In the genomic region with DNA sequence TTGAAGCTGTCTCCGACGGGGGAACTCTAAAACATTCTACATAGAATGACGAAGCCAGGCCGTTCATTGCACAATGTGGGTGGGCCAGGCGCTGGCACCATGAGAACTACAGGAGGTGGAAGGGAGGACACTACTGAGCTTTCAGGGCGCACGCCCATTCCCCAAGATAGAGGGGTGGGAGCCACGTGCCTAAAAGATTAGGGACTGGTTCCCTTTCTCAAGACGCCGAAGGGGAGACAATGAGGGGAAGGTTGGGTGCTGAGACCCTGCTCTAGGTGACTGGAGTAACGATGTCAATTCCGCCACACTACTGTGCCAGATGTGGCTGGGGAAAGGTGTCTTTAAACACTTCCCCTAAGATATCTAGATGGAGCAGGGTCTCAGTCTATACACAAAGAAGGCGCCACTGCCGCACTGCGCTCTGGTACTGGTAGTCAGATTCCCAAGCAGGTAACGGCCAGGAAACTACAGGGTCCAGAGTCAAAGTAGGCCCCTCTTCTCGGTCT, we compare ENCODE assay signal across 8 cellular contexts. TPM values are rescaled to one million over a fixed set of nuclear protein-coding genes. Genes with fewer than 3 reads are reported as not detected.
A peak's percentile ranks its signal among the peaks of the same experiment; 100 is the strongest.
DNase-seq lines count a peak whose midpoint lies in the region; ATAC-seq, FAIRE-seq and TF ChIP-seq lines count a peak whose summit lies in the region.

No MANE protein-coding gene starts in this region.

- no peak overlapping the region for H2BK15ac ChIP-seq in H1 (ENCODE audit: low read length)

- H3K27ac ChIP-seq in Peyer's patch (peak overlapping the region; percentile 96 to 99 (median 98)), H1 (ENCODE audit: low read depth, low read length) (peak overlapping the region; percentile 100), urinary bladder (ENCODE audit: low read depth) (peak overlapping the region; percentile 53)

- intact Hi-C loops in mucosa of descending colon (cut with DNase I, micrococcal nuclease): no loop called here

- H3K4me2 ChIP-seq in H1 (ENCODE audit: insufficient read depth in 1 of 2, low read depth in 2 of 2, low read length in 2 of 2): peak overlapping the region; percentile 62 to 75

- peak overlapping the region; percentile 89 for H3K18ac ChIP-seq in H1 (ENCODE audit: extremely low read depth, low read length)

- no peak overlapping the region for H2BK20ac ChIP-seq in H1 (ENCODE audit: low read length)

- H3K36me3 ChIP-seq in Peyer's patch (no peaks in the 10 kb centered on the region), H1 (ENCODE audit: control insufficient read depth in 2 of 4, insufficient read depth in 4 of 4, low read length in 3 of 4) (peaks cover 0 to 12% (median 2%) of the 10 kb centered on the region in 4 experiments; a peak in 2 of 8 replicates), mucosa of descending colon (ENCODE audit: low read depth) (no peaks in the 10 kb centered on the region), urinary bladder (ENCODE audit: insufficient read depth) (no peaks in the 10 kb centered on the region)

- no peak overlapping the region for H3K14ac ChIP-seq in H1 (ENCODE audit: insufficient read length)

- peaks cover 50 to 52% of the 10 kb centered on the region in 2 experiments for H3K79me2 ChIP-seq in H1 (ENCODE audit: control insufficient read depth in 1 of 2, insufficient read depth in 2 of 2, low read length in 2 of 2)

- H4K5ac ChIP-seq in H1 (ENCODE audit: insufficient read length, low read depth, low read length): peak overlapping the region; percentile 74

- POLR2A ChIA-PET in H1 (lab: Charles Lee; ENCODE audit: partially characterized antibody): interaction anchor here (0.6 to 6.0 kb wide), 22 partner anchors 8 to 608 kb away, joined by 3 to 68 read pairs (median 5); a partner anchor contains a TSS

- H4K8ac ChIP-seq in H1 (ENCODE audit: extremely low read depth, insufficient read depth, low read length): peak overlapping the region; percentile 93; the same call in 1 of the 2 replicates

- FAIRE-seq in H1 (lab: Jason Lieb, UNC): peak; percentile 13

- no peaks in the 10 kb centered on the region; the same call in 1 of the 2 replicates for H3K79me1 ChIP-seq in H1 (ENCODE audit: low read depth, low read length)

- TF ChIP-seq EP300 in H1 (IDR thresholded peaks at IDR 0.05; ENCODE audit: borderline replicate concordance in 1 of 2, low read depth in 2 of 2, low read length in 2 of 2): no peak

- H4K20me1 ChIP-seq in H1 (replicated peaks in 1 of 2; ENCODE audit: control insufficient read depth in 1 of 2, insufficient read depth in 2 of 2, low read length in 2 of 2): peaks cover 21 to 24% of the 10 kb centered on the region in 2 experiments

- TF ChIP-seq POLR2A in Peyer's patch (IDR thresholded peaks at IDR 0.05) (no peak), H1 (IDR thresholded peaks at IDR 0.05; ENCODE audit: control extremely low read depth in 1 of 2, low read depth in 2 of 2, low read length in 2 of 2) (peak; percentile 71 to 86)

- H3K9ac ChIP-seq in H1 (replicated peaks in 1 of 4; ENCODE audit: extremely low read depth in 1 of 4, low read depth in 3 of 4, low read length in 3 of 4): peak overlapping the region; percentile 99 to 100 (median 100)

- WGBS in H1 (ENCODE audit: extremely low coverage in 1 of 2, insufficient coverage in 1 of 2, insufficient read length in 1 of 2, insufficient replicate concordance in 2 of 2, low coverage in 1 of 2, low lambda C conversion rate in 2 of 2, missing lambda C conversion rate in 1 of 2), 2 experiments: 0% methylated on average over 17 of the region's 17 CpGs; no CpG with 5 or more reads in 1 of the 2 experiments
- WGBS in urinary bladder: under 1% methylated on average over 17 of the region's 17 CpGs

- H3K27me3 ChIP-seq in Peyer's patch (no peaks in the 10 kb centered on the region), H1 (replicated peaks in 1 of 4; ENCODE audit: control insufficient read depth in 3 of 4, extremely low read depth in 1 of 4, insufficient read depth in 3 of 4, low read length in 3 of 4) (no peaks in the 10 kb centered on the region)

- no peaks in the 10 kb centered on the region for H3K23me2 ChIP-seq in H1 (ENCODE audit: low read depth, low read length)

- H3K4me1 ChIP-seq in Peyer's patch: peaks cover 0 to 54% (median 20%) of the 10 kb centered on the region in 4 donors
- H3K4me1 ChIP-seq in H1 (replicated peaks in 1 of 4; ENCODE audit: control insufficient read depth in 3 of 4, insufficient read depth in 4 of 4, low read length in 3 of 4): peaks cover 0 to 16% (median 3%) of the 10 kb centered on the region in 4 experiments; a peak in 2 of 7 replicates
- peaks cover 47% of the 10 kb centered on the region for H3K4me1 ChIP-seq in mucosa of descending colon (ENCODE audit: low read depth)
- H3K4me1 ChIP-seq in urinary bladder (ENCODE audit: insufficient read depth): peaks cover 3% of the 10 kb centered on the region

- CTCF ChIA-PET in H1 (lab: Charles Lee; ENCODE audit: partially characterized antibody): interaction anchor here (0.6 kb wide), 1 partner anchor 15 kb away, joined by 3 read pairs; no protein-coding TSS in a partner anchor

- peak overlapping the region; percentile 36 for H3K56ac ChIP-seq in H1 (replicated peaks; ENCODE audit: insufficient read length, low read depth, low read length)

- peak overlapping the region; percentile 100 for H3K4me3 ChIP-seq in AG10803 (ENCODE audit: low read length)
- peak overlapping the region; percentile 85 to 94 (median 88) for H3K4me3 ChIP-seq in Peyer's patch
- H3K4me3 ChIP-seq in H1 (ENCODE audit: extremely low read depth in 1 of 4, insufficient read depth in 2 of 4, low read depth in 3 of 4, low read length in 4 of 4): peak overlapping the region; percentile 87 to 100 (median 98)
- peak overlapping the region; percentile 99 for H3K4me3 ChIP-seq in mucosa of descending colon
- peak overlapping the region; percentile 54 for H3K4me3 ChIP-seq in urinary bladder (ENCODE audit: low read depth, low read length)

- H2AFZ ChIP-seq in H1 (ENCODE audit: low read length): no peak overlapping the region

- no peak for TF ChIP-seq RAD21 in H1 (IDR thresholded peaks at IDR 0.05 in 1 of 2, conservative IDR thresholded peaks at IDR 0.05 in 1 of 2; ENCODE audit: low read depth in 2 of 2, low read length in 2 of 2)

- no peak overlapping the region; the same call in 1 of the 2 replicates for H2AK5ac ChIP-seq in H1 (ENCODE audit: low read depth, low read length)

- peak overlapping the region; percentile 95 for H2BK5ac ChIP-seq in H1 (ENCODE audit: low read depth, low read length)

- no peak for TF ChIP-seq CTCF in AG10803 (conservative IDR thresholded peaks at IDR 0.05; ENCODE audit: low read length)
- peak in 1 of 6 experiments; percentile 2 for TF ChIP-seq CTCF in Peyer's patch (IDR thresholded peaks at IDR 0.05)
- no peak for TF ChIP-seq CTCF in H1 (IDR thresholded peaks at IDR 0.05; ENCODE audit: control extremely low read depth in 1 of 3, insufficient read depth in 1 of 3, low read depth in 1 of 3, low read length in 3 of 3)
- no peak for TF ChIP-seq CTCF in mucosa of descending colon (IDR thresholded peaks at IDR 0.05)

- peak; percentile 60 for DNase-seq in AG10803 (ENCODE audit: low read depth)
- DNase-seq in Peyer's patch: peak in 1 of 3 donors; percentile 57
- DNase-seq in H1 (ENCODE audit: low read depth in 1 of 2, low spot score in 2 of 2): no peak
- DNase-seq in mucosa of descending colon: peak; percentile 29 to 66 (median 41)
- DNase-seq in activated gamma-delta T cell treated with Interleukin-2 at 50 U/mL for 16 hours: no peak
- DNase-seq in DMS79 treated with DMSO at 0.1 percent for 48 hours (lab: John Stamatoyannopoulos, UW): no peak

- H2BK120ac ChIP-seq in H1 (replicated peaks; ENCODE audit: low read depth, low read length): no peak overlapping the region

- H3K9me3 ChIP-seq in Peyer's patch: no peaks in the 10 kb centered on the region
- H3K9me3 ChIP-seq in H1 (ENCODE audit: insufficient read depth in 2 of 2, low read depth in 1 of 2, low read length in 1 of 2): no peaks in the 10 kb centered on the region
- H3K9me3 ChIP-seq in mucosa of descending colon: no peaks in the 10 kb centered on the region

- peak overlapping the region; percentile 15 for H3K4ac ChIP-seq in H1 (replicated peaks; ENCODE audit: insufficient read length, low read depth, low read length)

- no peak overlapping the region for H3K23ac ChIP-seq in H1 (ENCODE audit: insufficient read length)

- H2BK12ac ChIP-seq in H1 (ENCODE audit: low read depth, low read length): no peak overlapping the region; the same call in 1 of the 2 replicates

- ATAC-seq in GM21390 (IDR thresholded peaks at IDR 0.05; ENCODE audit: unreplicated experiment) (peak; percentile 1), mucosa of descending colon (no peak)

- peak overlapping the region; percentile 20 for H4K91ac ChIP-seq in H1 (replicated peaks; ENCODE audit: insufficient read length, low read length)

RNA-seq across cellular contexts. Expression of a gene that starts 0.8 kb away (rescaled TPM):
- total RNA-seq in Peyer's patch (100 to 1,000 TPM; 292 to 374 (median 333) TPM), mucosa of descending colon (100 to 1,000 TPM; 429 to 934 (median 439) TPM), urinary bladder (504 TPM)
- total RNA-seq in H1 (2021; fragmentation: NEBNext Ultra II Directional; extraction: Animal tissue kit (Norgen Biotek cat#: 25700)): 635 and 641 TPM in 2 replicates
- polyA plus RNA-seq in H1 (2011; rRNA removed) (96.7 and 149 TPM in 2 replicates), urinary bladder (357 TPM)
- polyA plus RNA-seq in H1 (2011; cell fraction: cytosol; rRNA removed): 223 TPM
- polyA plus RNA-seq in H1 (2011; cell fraction: nucleus; rRNA removed): 190 TPM
- 373 to 760 TPM (median 391 TPM) in 4 replicates for polyA plus RNA-seq in H1 (2012, experiment 1 of 2)
- polyA plus RNA-seq in H1 (2012, experiment 2 of 2): 23.0 TPM
- 432 TPM for polyA plus RNA-seq in H1 (2013, experiment 1 of 2)
- polyA plus RNA-seq in H1 (2013, experiment 2 of 2): 434 TPM
- 508 and 810 TPM in 2 replicates for polyA minus RNA-seq in H1 (2011; rRNA and poly(A)+ RNA removed)
- polyA minus RNA-seq in H1 (2011; cell fraction: cytosol; rRNA and poly(A)+ RNA removed): 205 TPM
- polyA minus RNA-seq in H1 (2011; cell fraction: nucleus; rRNA and poly(A)+ RNA removed): 407 TPM

RNA-seq across cellular contexts. Expression of a gene that starts 23.5 kb away (rescaled TPM):
- total RNA-seq in Peyer's patch (10 to 100 TPM; 23.1 to 29.2 (median 25.9) TPM), mucosa of descending colon (10 to 100 TPM; 34.5 to 35.5 (median 34.7) TPM), urinary bladder (104 TPM)
- total RNA-seq in H1 (2021; fragmentation: NEBNext Ultra II Directional; extraction: Animal tissue kit (Norgen Biotek cat#: 25700)): 73.2 and 79.9 TPM in 2 replicates
- polyA plus RNA-seq in H1 (2011; rRNA removed) (20.5 and 30.3 TPM in 2 replicates), urinary bladder (23.5 TPM)
- polyA plus RNA-seq in H1 (2011; cell fraction: cytosol; rRNA removed): 33.0 TPM
- polyA plus RNA-seq in H1 (2011; cell fraction: nucleus; rRNA removed): 73.4 TPM
- polyA plus RNA-seq in H1 (2012, experiment 1 of 2): 46.4 to 72.4 TPM (median 51.0 TPM) in 4 replicates
- polyA plus RNA-seq in H1 (2012, experiment 2 of 2): 12.7 TPM
- 43.9 TPM for polyA plus RNA-seq in H1 (2013, experiment 1 of 2)
- 38.8 TPM for polyA plus RNA-seq in H1 (2013, experiment 2 of 2)
- 44.2 and 88.0 TPM in 2 replicates for polyA minus RNA-seq in H1 (2011; rRNA and poly(A)+ RNA removed)
- polyA minus RNA-seq in H1 (2011; cell fraction: cytosol; rRNA and poly(A)+ RNA removed): 26.1 TPM
- 99.6 TPM for polyA minus RNA-seq in H1 (2011; cell fraction: nucleus; rRNA and poly(A)+ RNA removed)

RNA-seq across cellular contexts. Expression of a gene that starts 40.4 kb away (rescaled TPM):
- total RNA-seq in Peyer's patch (10 to 100 TPM; 26.4 to 44.0 (median 29.7) TPM), mucosa of descending colon (10 to 100 TPM; 25.3 to 51.1 (median 40.8) TPM), urinary bladder (46.5 TPM)
- total RNA-seq in H1 (2021; fragmentation: NEBNext Ultra II Directional; extraction: Animal tissue kit (Norgen Biotek cat#: 25700)): 63.2 and 65.1 TPM in 2 replicates
- polyA plus RNA-seq in H1 (2011; rRNA removed) (13.8 and 24.5 TPM in 2 replicates), urinary bladder (11.5 TPM)
- polyA plus RNA-seq in H1 (2011; cell fraction: cytosol; rRNA removed): 27.9 TPM
- 10.1 TPM for polyA plus RNA-seq in H1 (2011; cell fraction: nucleus; rRNA removed)
- 22.0 to 38.8 TPM (median 26.4 TPM) in 4 replicates for polyA plus RNA-seq in H1 (2012, experiment 1 of 2)
- 4.6 TPM for polyA plus RNA-seq in H1 (2012, experiment 2 of 2)
- 49.8 TPM for polyA plus RNA-seq in H1 (2013, experiment 1 of 2)
- 49.3 TPM for polyA plus RNA-seq in H1 (2013, experiment 2 of 2)
- 56.0 and 80.7 TPM in 2 replicates for polyA minus RNA-seq in H1 (2011; rRNA and poly(A)+ RNA removed)
- 28.6 TPM for polyA minus RNA-seq in H1 (2011; cell fraction: cytosol; rRNA and poly(A)+ RNA removed)
- 40.2 TPM for polyA minus RNA-seq in H1 (2011; cell fraction: nucleus; rRNA and poly(A)+ RNA removed)

Comparison
In these comparisons a context has a peak if more than half of its experiments do, and no peak if none do; other contexts are left out.
1. DNase-seq: peak in AG10803 (single experiment) and mucosa of descending colon (3 of 3); none in H1 (0 of 2), activated gamma-delta T cell treated with Interleukin-2 at 50 U/mL for 16 hours (single experiment) and DMS79 treated with DMSO at 0.1 percent for 48 hours (single experiment).
2. POLR2A ChIP-seq: peak in H1 (2 of 2); none in Peyer's patch (0 of 2).
3. Peak in every context shown above with its lines, with median percentiles within 50 percentile points of each other: H3K4me3 ChIP-seq and H3K27ac ChIP-seq.